Comparison of ENCODE assay signal across 1 cellular context in genomic region chr6:79946773-79947190, GRCh38.
TF ChIP-seq lines count a peak whose summit lies in the region.

No MANE protein-coding gene starts in this region.

TF ChIP-seq in GM23338, 12 proteins besides CTCF, POLR2A, EP300 and RAD21 (continued from another document):
- TF ChIP-seq REST (IDR thresholded peaks at IDR 0.05; ENCODE audit: unreplicated experiment) = no peak
- TF ChIP-seq POLR2AphosphoS5 (IDR thresholded peaks at IDR 0.05; ENCODE audit: low read depth) = no peak
- no peak for TF ChIP-seq ZNF114 (CRISPR knock-in tag; IDR thresholded peaks at IDR 0.05)
- TF ChIP-seq CREB1 (CRISPR knock-in tag; IDR thresholded peaks at IDR 0.05; ENCODE audit: low read depth) = no peak
- no peak for TF ChIP-seq EZH2 (IDR thresholded peaks at IDR 0.05; ENCODE audit: low read depth, unreplicated experiment)
- TF ChIP-seq STAT1 (IDR thresholded peaks at IDR 0.05; ENCODE audit: unreplicated experiment) = no peak
- TF ChIP-seq EZH2phosphoT487 (IDR thresholded peaks at IDR 0.05; ENCODE audit: unreplicated experiment) = no peak
